8 cellular contexts compared by ENCODE assay signal in the genomic region with DNA sequence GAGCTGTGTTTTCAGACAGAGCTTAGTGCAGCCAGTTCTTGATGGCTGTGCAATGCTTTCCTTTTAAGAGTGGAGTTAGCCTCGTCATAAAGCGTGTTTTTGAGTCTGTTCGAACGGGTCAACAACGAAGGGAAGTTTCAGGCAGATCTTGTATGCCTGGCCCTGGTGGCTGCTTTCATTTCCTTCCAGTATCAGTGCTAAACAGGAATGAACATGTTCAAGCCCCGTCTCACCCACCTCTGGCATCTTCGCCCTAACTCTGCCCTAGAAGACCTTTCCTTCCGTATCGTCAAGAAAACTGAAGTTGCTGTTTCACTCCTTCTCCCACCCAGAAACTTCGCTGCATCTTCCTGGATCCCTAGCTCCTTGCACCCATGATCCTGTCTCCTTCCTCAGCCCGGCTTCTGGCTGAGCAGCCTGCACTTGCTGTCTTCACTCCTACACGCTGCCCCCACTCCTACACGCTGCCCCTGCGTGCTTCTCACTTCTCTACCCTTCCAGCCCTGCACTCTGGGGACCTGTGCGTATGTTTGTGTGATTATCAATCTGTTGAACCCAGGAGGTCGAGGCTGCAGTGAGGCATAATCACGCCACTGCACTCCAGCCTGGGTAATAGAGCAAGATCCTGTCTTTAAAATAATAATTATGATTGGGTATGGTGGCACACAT. TPM values are rescaled to one million over a fixed set of nuclear protein-coding genes. Genes with fewer than 3 reads are reported as not detected.
DNase-seq lines count a peak whose midpoint lies in the region; ATAC-seq and TF ChIP-seq lines count a peak whose summit lies in the region.

No MANE protein-coding gene starts in this region.

- POLR2A ChIA-PET in CD8-positive, alpha-beta memory T cell (lab: Charles Lee): interaction anchor here (0.6 kb wide), 2 partner anchors 26 to 236 kb away, joined by 3 to 4 read pairs; no protein-coding TSS in a partner anchor

- H3K79me2 ChIP-seq in Karpas-422 (ENCODE audit: low read length): peaks cover 97% of the 10 kb centered on the region

- 90 to 95% methylated on average over 11 to 17 of the region's 17 CpGs for WGBS in endodermal cell (ENCODE audit: insufficient coverage in 1 of 2, insufficient read length in 1 of 2), 2 experiments

- H3K9me3 ChIP-seq in CD8-positive, alpha-beta memory T cell (ENCODE audit: low read length): no peaks in the 10 kb centered on the region
- H3K9me3 ChIP-seq in endodermal cell (ENCODE audit: control insufficient read depth, low read length) (no peaks in the 10 kb centered on the region), Karpas-422 (ENCODE audit: low read length) (no peaks in the 10 kb centered on the region)

- H2AFZ ChIP-seq in Karpas-422 (ENCODE audit: low read length): no peak overlapping the region

- H3K36me3 Mint-ChIP-seq in CD8-positive, alpha-beta memory T cell: peaks cover 0 to 28% (median 7%) of the 10 kb centered on the region in 3 donors
- peaks cover 9% of the 10 kb centered on the region for H3K36me3 Mint-ChIP-seq in endodermal cell (ENCODE audit: low read depth)

- peaks cover 55% of the 10 kb centered on the region for H3K4me1 ChIP-seq in CD8-positive, alpha-beta memory T cell (ENCODE audit: insufficient read depth, low read length)
- H3K4me1 ChIP-seq in endodermal cell (ENCODE audit: control insufficient read depth, insufficient read depth, low read length) (no peaks in the 10 kb centered on the region), Karpas-422 (ENCODE audit: low read length) (peaks cover 16% of the 10 kb centered on the region)

- no peak overlapping the region for H3K27ac ChIP-seq in CD8-positive, alpha-beta memory T cell (ENCODE audit: low read depth, low read length)
- H3K27ac ChIP-seq in endodermal cell (ENCODE audit: low read depth, low read length) (no peak overlapping the region), Karpas-422 (ENCODE audit: low read length) (no peak overlapping the region)

- peaks cover 46% of the 10 kb centered on the region for H4K20me1 ChIP-seq in Karpas-422 (ENCODE audit: insufficient read depth, low read depth, low read length)

- peak; percentile 45 for ATAC-seq in sciatic nerve
- ATAC-seq in GM18519 (IDR thresholded peaks at IDR 0.05; ENCODE audit: low FRiP score, unreplicated experiment): no peak

- peaks cover 5% of the 10 kb centered on the region for H3K36me3 ChIP-seq in CD8-positive, alpha-beta memory T cell (ENCODE audit: insufficient read depth, low read length)
- H3K36me3 ChIP-seq in endodermal cell (ENCODE audit: control insufficient read depth, insufficient read depth, low read length): peaks cover 36% of the 10 kb centered on the region
- H3K36me3 ChIP-seq in Karpas-422 (ENCODE audit: insufficient read depth, low read length): peaks cover 18% of the 10 kb centered on the region; the same call in 1 of the 2 replicates

- peak overlapping the region in 5 of 8 donors; percentile 18 to 88 (median 42) for H3K27ac Mint-ChIP-seq in CD8-positive, alpha-beta memory T cell
- H3K27ac Mint-ChIP-seq in endodermal cell: peak overlapping the region; percentile 71

- CTCF ChIA-PET in CD8-positive, alpha-beta memory T cell (lab: Charles Lee): interaction anchor here (0.9 to 4.7 kb wide), 14 partner anchors 11 to 495 kb away, joined by 3 to 66 read pairs (median 5); no protein-coding TSS in a partner anchor

- H3K9me3 Mint-ChIP-seq in CD8-positive, alpha-beta memory T cell: no peaks in the 10 kb centered on the region
- H3K9me3 Mint-ChIP-seq in endodermal cell: no peaks in the 10 kb centered on the region

- H3K27me3 Mint-ChIP-seq in CD8-positive, alpha-beta memory T cell: no peaks in the 10 kb centered on the region
- H3K27me3 Mint-ChIP-seq in endodermal cell (ENCODE audit: insufficient read depth): no peaks in the 10 kb centered on the region

- H3K4me1 Mint-ChIP-seq in CD8-positive, alpha-beta memory T cell: peaks cover 74 to 93% (median 91%) of the 10 kb centered on the region in 3 donors
- peaks cover 8% of the 10 kb centered on the region for H3K4me1 Mint-ChIP-seq in endodermal cell

- no peaks in the 10 kb centered on the region for H3K9me2 ChIP-seq in Karpas-422 (replicated peaks; ENCODE audit: insufficient read depth, low read length)

- peak overlapping the region in 5 of 7 donors; percentile 21 to 78 (median 37) for H3K4me3 Mint-ChIP-seq in CD8-positive, alpha-beta memory T cell
- H3K4me3 Mint-ChIP-seq in endodermal cell: no peak overlapping the region

- intact Hi-C loops in sciatic nerve (cut with DNase I): no loop called here

- no peaks in the 10 kb centered on the region for H3K27me3 ChIP-seq in CD8-positive, alpha-beta memory T cell (ENCODE audit: insufficient read depth, low read length, poor library complexity, severe bottlenecking)
- H3K27me3 ChIP-seq in endodermal cell (ENCODE audit: control insufficient read depth, insufficient read depth, low read length, poor library complexity, severe bottlenecking) (no peaks in the 10 kb centered on the region), Karpas-422 (ENCODE audit: low read length) (no peaks in the 10 kb centered on the region)

- H3K4me3 ChIP-seq in CD8-positive, alpha-beta memory T cell (ENCODE audit: low read length): no peak overlapping the region
- H3K4me3 ChIP-seq in endodermal cell (ENCODE audit: low read length) (no peak overlapping the region), Karpas-422 (ENCODE audit: low read length) (no peak overlapping the region)

- no peak for DNase-seq in CD8-positive, alpha-beta memory T cell
- peak; percentile 28 for DNase-seq in NOMO-1 treated with DMSO at 0.1 percent for 48 hours (lab: John Stamatoyannopoulos, UW; ENCODE audit: unreplicated experiment)
- no peak for DNase-seq in endodermal cell
- DNase-seq in sciatic nerve (ENCODE audit: low spot score): no peak
- no peak for DNase-seq in NCI-H2081 (lab: John Stamatoyannopoulos, UW)
- no peak for DNase-seq in Karpas-422
- DNase-seq in NCI-H774 (lab: John Stamatoyannopoulos, UW): no peak

- no peak for TF ChIP-seq CTCF in endodermal cell (conservative IDR thresholded peaks at IDR 0.05)

- H3K9ac ChIP-seq in endodermal cell (ENCODE audit: extremely low read depth, low read length, poor library complexity, severe bottlenecking): no peak overlapping the region
- H3K9ac ChIP-seq in Karpas-422 (ENCODE audit: low read length): no peak overlapping the region

- no peak overlapping the region for H3K4me2 ChIP-seq in Karpas-422 (ENCODE audit: low read depth, low read length, poor library complexity, severe bottlenecking)

RNA-seq across cellular contexts. Expression of gene USP10, which starts 55.3 kb away (rescaled TPM):
- total RNA-seq in CD8-positive, alpha-beta memory T cell: 100 to 1,000 TPM; 143 to 146 TPM
- polyA plus RNA-seq in CD8-positive, alpha-beta memory T cell: 86.1 TPM
- total RNA-seq in endodermal cell: 100 to 1,000 TPM; 148 to 149 TPM
- 98.7 TPM for polyA plus RNA-seq in endodermal cell (2013, experiment 1 of 2)
- polyA plus RNA-seq in endodermal cell (2013, experiment 2 of 2): 86.0 TPM
- total RNA-seq in sciatic nerve: 72.2 TPM
- 56.0 and 79.9 TPM in 2 replicates for total RNA-seq in Karpas-422 (2014; rRNA removed; shearing (Covaris generic); ENCODE audit: low replicate concordance)
